In the genomic region with DNA sequence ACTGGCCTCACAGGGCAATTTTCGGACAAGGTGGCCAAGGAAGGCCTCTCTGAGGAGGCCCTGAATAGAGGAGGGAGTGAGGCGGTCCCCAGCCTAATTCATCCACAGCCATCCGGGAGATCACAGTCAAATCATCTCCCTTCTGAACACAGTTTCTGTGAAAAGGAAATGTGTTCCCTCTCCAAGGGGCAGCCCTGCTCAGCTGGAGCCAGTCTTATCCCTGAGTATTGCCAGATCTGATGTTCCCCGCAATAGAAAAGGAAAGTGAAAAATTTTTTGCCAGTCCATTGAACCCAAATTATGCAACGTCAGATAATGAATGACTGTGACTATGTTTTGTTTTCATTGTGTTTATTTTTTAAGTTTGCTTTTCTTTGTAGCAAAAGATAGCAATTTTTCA, we compare ENCODE assay signal across 20 cellular contexts.
DNase-seq lines count a peak whose midpoint lies in the region; ATAC-seq, FAIRE-seq and TF ChIP-seq lines count a peak whose summit lies in the region.
"Had no signal": no experiment of that assay in that cellular context is flagged by ENCODE, and none has a peak within 500 bp of the region (broad histone marks: within the 10 kb centered on the region; RNA-seq: fewer than 3 reads in every experiment).

No MANE protein-coding gene starts in this region.

- TF ChIP-seq POLR2A in thyroid gland (IDR thresholded peaks at IDR 0.05) (no peak), uterus (IDR thresholded peaks at IDR 0.05) (no peak)

- TF ChIP-seq CTCF in activated B cell treated with CpG ODN at 0.5 μM for 24 hours (IDR thresholded peaks at IDR 0.05) (no peak), glutamatergic neuron (IDR thresholded peaks at IDR 0.05; ENCODE audit: partially characterized antibody, unreplicated experiment) (no peak), thyroid gland (IDR thresholded peaks at IDR 0.05) (no peak), uterus (IDR thresholded peaks at IDR 0.05) (no peak)

- H3K4me3 ChIP-seq in thyroid gland (replicated peaks in 1 of 3), result no peak overlapping the region
- H3K4me3 ChIP-seq in uterus, result no peak overlapping the region
- H3K4me3 ChIP-seq: neural progenitor cell, tibial artery had no signal

- CTCF ChIA-PET in activated B cell treated with CpG ODN at 0.5 μM for 24 hours (lab: Charles Lee), result interaction anchor here (1.1 to 4.7 kb wide), 7 partner anchors 11 to 128 kb away, joined by 4 to 43 read pairs (median 9); a partner anchor contains a TSS

- no peaks in the 10 kb centered on the region for H3K36me3 ChIP-seq in thyroid gland
- H3K36me3 ChIP-seq in uterus, result no peaks in the 10 kb centered on the region
- H3K36me3 ChIP-seq: neural progenitor cell had no signal

- intact Hi-C loops in activated B cell treated with CpG ODN at 0.5 μM for 24 hours (cut with micrococcal nuclease), result loop anchor here (1.0 kb wide), 5 partner anchors 8 to 131 kb away; no protein-coding TSS in a partner anchor
- intact Hi-C loops in thyroid gland (cut with DNase I), result no loop called here
- intact Hi-C loops in uterus (cut with DNase I; ENCODE audit: low total_unique reads), result no loop called here

- H3K9me3 ChIP-seq in thyroid gland (no peaks in the 10 kb centered on the region), uterus (no peaks in the 10 kb centered on the region)
- H3K9me3 ChIP-seq: tibial artery had no signal

- H3K27ac ChIP-seq in thyroid gland (peak overlapping the region; percentile 16 to 48 (median 35)), uterus (no peak overlapping the region)
- H3K27ac ChIP-seq: neural progenitor cell, tibial artery had no signal

- FAIRE-seq in GM18507 (lab: Jason Lieb, UNC), result peak; percentile 62

- WGBS in thyroid gland, 2 donors, result 60 to 74% methylated on average over 5 of the region's 5 CpGs

- peaks cover 37% of the 10 kb centered on the region for H3K36me3 Mint-ChIP-seq in activated B cell treated with CpG ODN at 0.5 μM for 24 hours (ENCODE audit: low read depth)
- peaks cover 11% of the 10 kb centered on the region for H3K36me3 Mint-ChIP-seq in glutamatergic neuron (ENCODE audit: unreplicated experiment)

- ATAC-seq in activated B cell treated with CpG ODN at 0.5 μM for 24 hours (ENCODE audit: low read depth) (no peak), GM18868 (IDR thresholded peaks at IDR 0.05; ENCODE audit: unreplicated experiment) (no peak)
- ATAC-seq: right cardiac atrium had no signal

- H3K4me3 Mint-ChIP-seq in activated B cell treated with CpG ODN at 0.5 μM for 24 hours, result peak overlapping the region; percentile 79
- H3K4me3 Mint-ChIP-seq in glutamatergic neuron (ENCODE audit: unreplicated experiment), result no peak overlapping the region
- H3K4me3 Mint-ChIP-seq: activated naive CD4-positive, alpha-beta T cell treated with anti-CD3 and anti-CD28 coated beads, Interleukin-2, amount 10 ng/mL, durations not matched to agents 7 days and 5 days; endodermal cell; neural progenitor cell; T-helper 2 cell treated with Interferon-gamma antibody and Interleukin-4, amounts not matched to agents 5 μg/mL and 100 μg/mL, for 36 hours had no signal

- H3K9me3 Mint-ChIP-seq in activated B cell treated with CpG ODN at 0.5 μM for 24 hours (peaks cover 4% of the 10 kb centered on the region), glutamatergic neuron (ENCODE audit: unreplicated experiment) (peaks cover 18% of the 10 kb centered on the region)
- H3K9me3 Mint-ChIP-seq: neural progenitor cell; T-helper 2 cell treated with Interferon-gamma antibody and Interleukin-4, amounts not matched to agents 5 μg/mL and 100 μg/mL, for 36 hours had no signal

- POLR2A ChIA-PET in activated B cell treated with CpG ODN at 0.5 μM for 24 hours (lab: Charles Lee), result interaction anchor here (1.0 to 9.6 kb wide), 22 partner anchors 9 to 231 kb away, joined by 3 to 192 read pairs (median 13); a partner anchor contains a TSS

- no peak for DNase-seq in GM18507 (ENCODE audit: extremely low spot score, insufficient read length, low read depth)
- no peak for DNase-seq in activated B cell treated with CpG ODN at 0.5 μM for 24 hours
- DNase-seq in glutamatergic neuron, result no peak
- DNase-seq in thyroid gland, result peak in 1 of 2 donors; percentile 52
- no peak for DNase-seq in uterus
- DNase-seq in Ammon's horn (ENCODE audit: low spot score), result no peak
- DNase-seq in NCI-H2107 (lab: John Stamatoyannopoulos, UW), result no peak
- DNase-seq: activated CD8-positive, alpha-beta memory T cell treated with anti-CD3 and anti-CD28 coated beads, Interleukin-2, amount 50 U/mL, for 48 hours; activated naive CD4-positive, alpha-beta T cell treated with anti-CD3 and anti-CD28 coated beads, Interleukin-2, amount 10 ng/mL, durations not matched to agents 7 days and 5 days; foreskin melanocyte; NCI-H1436; NCI-H226; right cardiac atrium; SHP77; stimulated activated CD4-positive, alpha-beta T cell treated with anti-CD3 and anti-CD28 coated beads, Interleukin-2, amount 100 ng/mL, for 48 hours; tibial artery had no signal

- H3K27ac Mint-ChIP-seq in activated B cell treated with CpG ODN at 0.5 μM for 24 hours (peak overlapping the region; percentile 98), glutamatergic neuron (ENCODE audit: unreplicated experiment) (peak overlapping the region; percentile 33)
- H3K27ac Mint-ChIP-seq: activated naive CD4-positive, alpha-beta T cell treated with anti-CD3 and anti-CD28 coated beads, Interleukin-2, amount 10 ng/mL, durations not matched to agents 7 days and 5 days; neural progenitor cell; T-helper 2 cell treated with Interferon-gamma antibody and Interleukin-4, amounts not matched to agents 5 μg/mL and 100 μg/mL, for 36 hours had no signal

- no peaks in the 10 kb centered on the region for H3K27me3 Mint-ChIP-seq in activated B cell treated with CpG ODN at 0.5 μM for 24 hours
- H3K27me3 Mint-ChIP-seq in glutamatergic neuron (ENCODE audit: unreplicated experiment), result peaks cover 24% of the 10 kb centered on the region
- H3K27me3 Mint-ChIP-seq: activated naive CD4-positive, alpha-beta T cell treated with anti-CD3 and anti-CD28 coated beads, Interleukin-2, amount 10 ng/mL, durations not matched to agents 7 days and 5 days had no signal

- peaks cover 55 to 69% of the 10 kb centered on the region in 2 donors for H3K4me1 ChIP-seq in thyroid gland
- peaks cover 3 to 11% of the 10 kb centered on the region in 2 donors for H3K4me1 ChIP-seq in uterus

- H3K4me1 Mint-ChIP-seq in activated B cell treated with CpG ODN at 0.5 μM for 24 hours (peaks cover 92% of the 10 kb centered on the region), glutamatergic neuron (ENCODE audit: low read depth, unreplicated experiment) (peaks cover 44% of the 10 kb centered on the region)
- H3K4me1 Mint-ChIP-seq: activated naive CD4-positive, alpha-beta T cell treated with anti-CD3 and anti-CD28 coated beads, Interleukin-2, amount 10 ng/mL, durations not matched to agents 7 days and 5 days had no signal

- no peaks in the 10 kb centered on the region for H3K27me3 ChIP-seq in thyroid gland
- H3K27me3 ChIP-seq in uterus, result no peaks in the 10 kb centered on the region
- H3K27me3 ChIP-seq: neural progenitor cell, tibial artery had no signal

Comparison
In these comparisons a context has a peak if more than half of its experiments do, and no peak if none do; other contexts are left out.
1. H3K27ac ChIP-seq: peak in thyroid gland (3 of 3); none in uterus (0 of 2).